In genomic region chr10:84348431-84348830, GRCh38 we compare ENCODE assay signal across 14 cellular contexts. TPM values are rescaled to one million over a fixed set of nuclear protein-coding genes. Genes with fewer than 3 reads are reported as not detected.
DNase-seq lines count a peak whose midpoint lies in the region; ATAC-seq and TF ChIP-seq lines count a peak whose summit lies in the region.
"Had no signal": no experiment of that assay in that cellular context is flagged by ENCODE, and none has a peak within 500 bp of the region (broad histone marks: within the 10 kb centered on the region; RNA-seq: fewer than 3 reads in every experiment).

No MANE protein-coding gene starts in this region.

- no peaks in the 10 kb centered on the region for H3K9me3 ChIP-seq in breast epithelium
- H3K9me3 ChIP-seq: mucosa of descending colon had no signal

- H3K27ac Mint-ChIP-seq in HFFc6: peak overlapping the region; percentile 93
- no peak overlapping the region for H3K27ac Mint-ChIP-seq in activated T-helper 17 cell treated with anti-CD3 and anti-CD28 coated beads, Interleukin-2, amount 50 U/mL, for 72 hours

- H3K27me3 ChIP-seq in ACC112 (ENCODE audit: insufficient read depth, low read length): no peaks in the 10 kb centered on the region
- H3K27me3 ChIP-seq in breast epithelium: no peaks in the 10 kb centered on the region
- H3K27me3 ChIP-seq: BLaER1 had no signal

- ATAC-seq in left ventricle myocardium superior (peak; percentile 47), GM21360 (IDR thresholded peaks at IDR 0.05; ENCODE audit: unreplicated experiment) (no peak)
- ATAC-seq in activated T-helper 17 cell treated with anti-CD3 and anti-CD28 coated beads, Interleukin-2, amount 50 U/mL, for 72 hours (replicated peaks): no peak
- ATAC-seq: mucosa of descending colon had no signal

- peaks cover 14% of the 10 kb centered on the region for H3K4me1 ChIP-seq in ACC112 (ENCODE audit: control insufficient read depth, insufficient read depth, low read length, unreplicated experiment)
- no peaks in the 10 kb centered on the region for H3K4me1 ChIP-seq in breast epithelium
- H3K4me1 ChIP-seq: BLaER1 had no signal

- peaks cover 27% of the 10 kb centered on the region for H3K4me1 Mint-ChIP-seq in HFFc6 (ENCODE audit: low read depth)
- peaks cover 45% of the 10 kb centered on the region for H3K4me1 Mint-ChIP-seq in activated T-helper 17 cell treated with anti-CD3 and anti-CD28 coated beads, Interleukin-2, amount 50 U/mL, for 72 hours

- H3K36me3 Mint-ChIP-seq in HFFc6 (ENCODE audit: low read depth): no peaks in the 10 kb centered on the region
- H3K36me3 Mint-ChIP-seq in activated T-helper 17 cell treated with anti-CD3 and anti-CD28 coated beads, Interleukin-2, amount 50 U/mL, for 72 hours (ENCODE audit: low read depth): peaks cover 34% of the 10 kb centered on the region
- H3K36me3 Mint-ChIP-seq: immature natural killer cell had no signal

- no peak overlapping the region for H3K4me3 ChIP-seq in ACC112 (ENCODE audit: low read depth, low read length)
- no peak overlapping the region for H3K4me3 ChIP-seq in breast epithelium
- H3K4me3 ChIP-seq: BLaER1, mucosa of descending colon had no signal

- H3K27ac ChIP-seq in ACC112 (ENCODE audit: low read depth, low read length) (peak overlapping the region; percentile 85), breast epithelium (peak overlapping the region; percentile 59 to 74)
- H3K27ac ChIP-seq: BLaER1 had no signal

- TF ChIP-seq CTCF in HFFc6 (IDR thresholded peaks at IDR 0.05) (no peak), breast epithelium (IDR thresholded peaks at IDR 0.05) (no peak)

- intact Hi-C loops in breast epithelium (cut with DNase I; ENCODE audit: low total_unique reads) (no loop called here), left ventricle myocardium superior (cut with micrococcal nuclease) (no loop called here)

- H3K36me3 ChIP-seq in ACC112 (ENCODE audit: insufficient read depth, low read length) (no peaks in the 10 kb centered on the region), breast epithelium (no peaks in the 10 kb centered on the region)

- peak overlapping the region; percentile 74 for H3K4me3 Mint-ChIP-seq in HFFc6
- no peak overlapping the region for H3K4me3 Mint-ChIP-seq in activated T-helper 17 cell treated with anti-CD3 and anti-CD28 coated beads, Interleukin-2, amount 50 U/mL, for 72 hours
- H3K4me3 Mint-ChIP-seq: immature natural killer cell; stimulated activated naive CD8-positive, alpha-beta T cell treated with anti-CD3 and anti-CD28 coated beads, Interleukin-15, Interleukin-2, amounts not matched to agents 100 ng/mL and 50 ng/mL, for 24 hours had no signal

- TF ChIP-seq POLR2A in breast epithelium (IDR thresholded peaks at IDR 0.05): no peak

- H3K27me3 Mint-ChIP-seq in HFFc6 (ENCODE audit: insufficient read depth): no peaks in the 10 kb centered on the region
- H3K27me3 Mint-ChIP-seq in activated T-helper 17 cell treated with anti-CD3 and anti-CD28 coated beads, Interleukin-2, amount 50 U/mL, for 72 hours: no peaks in the 10 kb centered on the region
- H3K27me3 Mint-ChIP-seq: stimulated activated naive CD8-positive, alpha-beta T cell treated with anti-CD3 and anti-CD28 coated beads, Interleukin-15, Interleukin-2, amounts not matched to agents 100 ng/mL and 50 ng/mL, for 24 hours had no signal

- peak; percentile 37 for DNase-seq in HFFc6
- DNase-seq in breast epithelium (ENCODE audit: low spot score in 2 of 2): no peak
- DNase-seq in left ventricle myocardium superior: no peak
- DNase-seq in cerebellum (ENCODE audit: low spot score): no peak
- DNase-seq in NCI-H1417 (lab: John Stamatoyannopoulos, UW): no peak
- DNase-seq: activated CD4-positive, alpha-beta T cell treated with anti-CD3 and anti-CD28 coated beads for 1 hour; immature natural killer cell; mucosa of descending colon; NCI-H2171 had no signal

- no peaks in the 10 kb centered on the region for H3K9me3 Mint-ChIP-seq in HFFc6
- no peaks in the 10 kb centered on the region for H3K9me3 Mint-ChIP-seq in activated T-helper 17 cell treated with anti-CD3 and anti-CD28 coated beads, Interleukin-2, amount 50 U/mL, for 72 hours
- H3K9me3 Mint-ChIP-seq: immature natural killer cell; stimulated activated naive CD8-positive, alpha-beta T cell treated with anti-CD3 and anti-CD28 coated beads, Interleukin-15, Interleukin-2, amounts not matched to agents 100 ng/mL and 50 ng/mL, for 24 hours had no signal

- peaks cover 56% of the 10 kb centered on the region for H3K79me2 ChIP-seq in ACC112 (ENCODE audit: control insufficient read depth, insufficient read depth, low read length, unreplicated experiment)

- no peak overlapping the region for H2AFZ ChIP-seq in ACC112 (ENCODE audit: low read length, unreplicated experiment)

RNA-seq across cellular contexts. Expression of gene CCSER2, which starts 20.0 kb away (rescaled TPM):
- total RNA-seq in HFFc6 (2021; fragmentation: NEBNext Ultra II Directional; extraction: Animal tissue kit (Norgen Biotek cat#: 25700)): 10 to 100 TPM; 36.1 to 46.9 (median 43.0) TPM
- total RNA-seq in breast epithelium (10 to 100 TPM; 49.8 to 61.2 (median 49.9) TPM), left ventricle myocardium superior (163 TPM), cerebellum (118 TPM)
- total RNA-seq in activated T-helper 17 cell treated with anti-CD3 and anti-CD28 coated beads, Interleukin-2, amount 50 U/mL, for 72 hours: 100 to 1,000 TPM in 1 of 2 donors, 10 to 100 TPM in 1; 47.5 to 107 TPM
